8 cellular contexts compared by ENCODE assay signal in genomic region chr2:166539340-166540162, GRCh38.
DNase-seq lines count a peak whose midpoint lies in the region; ATAC-seq lines count a peak whose summit lies in the region.

No MANE protein-coding gene starts in this region.

- peak; percentile 85 for DNase-seq in DMS53 (lab: John Stamatoyannopoulos, UW)
- peak; percentile 25 for DNase-seq in NCI-H2081 treated with DMSO at 0.1 percent for 48 hours (lab: John Stamatoyannopoulos, UW)
- peak; percentile 1 for DNase-seq in activated CD8-positive, alpha-beta memory T cell treated with anti-CD3 and anti-CD28 coated beads, Interleukin-2, amount 50 U/mL, for 1 hour (ENCODE audit: extremely low read depth)
- DNase-seq in glomerular visceral epithelial cell (ENCODE audit: extremely low spot score), result peak; percentile 71
- peak; percentile 80 for DNase-seq in pons (ENCODE audit: low spot score)
- DNase-seq in activated CD4-positive, CD25-positive, alpha-beta regulatory T cell treated with anti-CD3 and anti-CD28 coated beads, Interleukin-2, amount 50 U/mL, for 72 hours, result no peak

- ATAC-seq in GM18909 (IDR thresholded peaks at IDR 0.05; ENCODE audit: poor library complexity, unreplicated experiment) (peak; percentile 97), HG03064 (IDR thresholded peaks at IDR 0.05; ENCODE audit: low read depth, unreplicated experiment) (peak; percentile 93)
